ENCODE assay signal across 13 cellular contexts in the genomic region with DNA sequence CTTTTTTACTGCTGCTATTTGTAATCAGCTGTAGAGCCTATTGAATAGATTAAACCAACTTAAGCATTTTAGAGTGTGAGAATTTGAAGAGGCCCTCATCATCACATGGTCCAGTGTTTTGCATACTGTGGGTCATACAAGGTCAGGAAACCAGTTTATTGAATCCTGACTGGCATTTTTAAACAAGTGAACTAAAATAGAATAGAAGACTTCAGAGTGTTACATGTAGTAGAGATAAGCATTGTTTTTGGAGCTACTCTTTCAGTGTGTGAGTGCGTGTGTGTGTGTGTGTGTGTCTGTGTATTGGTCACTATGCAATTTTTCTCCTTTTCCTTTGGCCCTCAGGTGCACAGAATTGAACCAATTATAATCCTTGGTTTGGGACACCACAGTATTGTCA.
DNase-seq lines count a peak whose midpoint lies in the region; ATAC-seq and TF ChIP-seq lines count a peak whose summit lies in the region.
"Had no signal": no experiment of that assay in that cellular context is flagged by ENCODE, and none has a peak within 500 bp of the region (broad histone marks: within the 10 kb centered on the region; RNA-seq: fewer than 3 reads in every experiment).

No MANE protein-coding gene starts in this region.

- no peak overlapping the region for H3K4me3 ChIP-seq in BLaER1
- no peak overlapping the region for H3K4me3 ChIP-seq in BLaER1 treated with 17β-estradiol and CSF1 and Interleukin-3, amounts not matched to agents 10 nM and 100 nM
- H3K4me3 ChIP-seq in left ventricle myocardium inferior, result no peak overlapping the region
- peak overlapping the region; percentile 36 for H3K4me3 ChIP-seq in parathyroid adenoma (ENCODE audit: low read depth, low read length)
- no peak overlapping the region for H3K4me3 ChIP-seq in coronary artery
- H3K4me3 ChIP-seq: HAP-1 had no signal

- intact Hi-C loops in left ventricle myocardium inferior (cut with micrococcal nuclease), result no loop called here

- ATAC-seq in HG02840 (IDR thresholded peaks at IDR 0.05; ENCODE audit: low FRiP score, unreplicated experiment), result no peak
- ATAC-seq in HG03196 (IDR thresholded peaks at IDR 0.05; ENCODE audit: unreplicated experiment), result no peak

- H3K4me2 ChIP-seq in BLaER1, result peak overlapping the region; percentile 28; the same call in 1 of the 2 replicates
- peak overlapping the region in 7 of 11 experiments; percentile 1 to 33 (median 7); a peak in 7 of 22 replicates for H3K4me2 ChIP-seq in BLaER1 treated with 17β-estradiol and CSF1 and Interleukin-3, amounts not matched to agents 10 nM and 100 nM
- peak overlapping the region; percentile 43 for H3K4me2 ChIP-seq in parathyroid adenoma (ENCODE audit: low read length)

- H3K27ac ChIP-seq in BLaER1 (no peak overlapping the region), left ventricle myocardium inferior (replicated peaks) (peak overlapping the region; percentile 23), parathyroid adenoma (no peak overlapping the region), coronary artery (no peak overlapping the region)
- no peak overlapping the region for H3K27ac ChIP-seq in BLaER1 treated with 17β-estradiol and CSF1 and Interleukin-3, amounts not matched to agents 10 nM and 100 nM

- H3K27me3 ChIP-seq in BLaER1, result no peaks in the 10 kb centered on the region
- H3K27me3 ChIP-seq in BLaER1 treated with 17β-estradiol and CSF1 and Interleukin-3, amounts not matched to agents 10 nM and 100 nM, result no peaks in the 10 kb centered on the region
- H3K27me3 ChIP-seq in left ventricle myocardium inferior (ENCODE audit: low read depth), result no peaks in the 10 kb centered on the region
- H3K27me3 ChIP-seq in parathyroid adenoma (ENCODE audit: control insufficient read depth, insufficient read depth, low read length), result no peaks in the 10 kb centered on the region

- H4K20me1 ChIP-seq in BLaER1, result no peaks in the 10 kb centered on the region
- no peaks in the 10 kb centered on the region for H4K20me1 ChIP-seq in BLaER1 treated with 17β-estradiol and CSF1 and Interleukin-3, amounts not matched to agents 10 nM and 100 nM

- DNase-seq in left ventricle myocardium inferior, result no peak
- no peak for DNase-seq in A172 (ENCODE audit: low spot score)
- DNase-seq in coronary artery (ENCODE audit: low spot score), result no peak
- DNase-seq: CD4-positive, CD25-positive, alpha-beta regulatory T cell; DMS53; GF-D8; IMR-90 had no signal

- H3K9me3 ChIP-seq in BLaER1 (peaks cover 12% of the 10 kb centered on the region), left ventricle myocardium inferior (replicated peaks) (peaks cover 14% of the 10 kb centered on the region), parathyroid adenoma (ENCODE audit: control insufficient read depth, low read length) (no peaks in the 10 kb centered on the region)
- peaks cover 12 to 17% (median 15%) of the 10 kb centered on the region in 11 experiments; a peak in 21 of 22 replicates for H3K9me3 ChIP-seq in BLaER1 treated with 17β-estradiol and CSF1 and Interleukin-3, amounts not matched to agents 10 nM and 100 nM (replicated peaks in 1 of 11)
- H3K9me3 ChIP-seq: HAP-1 had no signal

- H3K9ac ChIP-seq in BLaER1, result no peak overlapping the region
- H3K9ac ChIP-seq in BLaER1 treated with 17β-estradiol and CSF1 and Interleukin-3, amounts not matched to agents 10 nM and 100 nM, result no peak overlapping the region
- no peak overlapping the region for H3K9ac ChIP-seq in parathyroid adenoma

- H3K4me1 ChIP-seq in BLaER1 (peaks cover 69% of the 10 kb centered on the region), left ventricle myocardium inferior (peaks cover 29% of the 10 kb centered on the region), parathyroid adenoma (peaks cover 3% of the 10 kb centered on the region)
- H3K4me1 ChIP-seq in BLaER1 treated with 17β-estradiol and CSF1 and Interleukin-3, amounts not matched to agents 10 nM and 100 nM, result peaks cover 5 to 52% (median 14%) of the 10 kb centered on the region in 10 experiments; a peak in 17 of 20 replicates

- TF ChIP-seq CTCF in left ventricle myocardium inferior (IDR thresholded peaks at IDR 0.05; ENCODE audit: borderline replicate concordance) (no peak), parathyroid adenoma (IDR thresholded peaks at IDR 0.05) (no peak), coronary artery (IDR thresholded peaks at IDR 0.05) (no peak)

- no peak overlapping the region for H2AFZ ChIP-seq in parathyroid adenoma

- H3K79me2 ChIP-seq in parathyroid adenoma, result no peaks in the 10 kb centered on the region

- H3K36me3 ChIP-seq in BLaER1, result no peaks in the 10 kb centered on the region
- H3K36me3 ChIP-seq in BLaER1 treated with 17β-estradiol and CSF1 and Interleukin-3, amounts not matched to agents 10 nM and 100 nM, result no peaks in the 10 kb centered on the region
- no peaks in the 10 kb centered on the region for H3K36me3 ChIP-seq in left ventricle myocardium inferior
- no peaks in the 10 kb centered on the region for H3K36me3 ChIP-seq in parathyroid adenoma (ENCODE audit: control insufficient read depth, insufficient read depth, low read length)
- H3K36me3 ChIP-seq: HAP-1 had no signal
